9 cellular contexts compared by ENCODE assay signal in genomic region chr5:151202381-151203139, GRCh38. TPM values are rescaled to one million over a fixed set of nuclear protein-coding genes. Genes with fewer than 3 reads are reported as not detected.
DNase-seq lines count a peak whose midpoint lies in the region; ATAC-seq, FAIRE-seq and TF ChIP-seq lines count a peak whose summit lies in the region.
"Had no signal": no experiment of that assay in that cellular context is flagged by ENCODE, and none has a peak within 500 bp of the region (broad histone marks: within the 10 kb centered on the region; RNA-seq: fewer than 3 reads in every experiment).

No MANE protein-coding gene starts in this region.

- no peak overlapping the region for H3K14ac ChIP-seq in trophoblast cell (ENCODE audit: low read length)

- no peak overlapping the region for H2BK12ac ChIP-seq in trophoblast cell (ENCODE audit: low read length)

- intact Hi-C loops in uterus (cut with DNase I; ENCODE audit: low total_unique reads): no loop called here

- POLR2A ChIA-PET in RWPE1 (lab: Yijun Ruan, JAX; ENCODE audit: low non-redundant PET): no interaction called here

- peak; percentile 85 for ATAC-seq in central memory CD8-positive, alpha-beta T cell (replicated peaks; ENCODE audit: extremely low read depth, poor library complexity, severe bottlenecking)
- ATAC-seq in GM18909 (IDR thresholded peaks at IDR 0.05; ENCODE audit: poor library complexity, unreplicated experiment) (no peak), GM18519 (IDR thresholded peaks at IDR 0.05; ENCODE audit: low FRiP score, unreplicated experiment) (no peak)

- FAIRE-seq in GM12892 (lab: Jason Lieb, UNC): peak; percentile 57
- FAIRE-seq: H1 had no signal

- no peak overlapping the region for H3K9ac ChIP-seq in trophoblast cell (ENCODE audit: low read length)

- H2BK5ac ChIP-seq in trophoblast cell (ENCODE audit: low read depth, low read length, poor library complexity): no peak overlapping the region

- WGBS in trophoblast cell (ENCODE audit: extremely low coverage, insufficient coverage, insufficient read length): no CpG with 5 or more reads among the region's 5 CpGs

- H3K36me3 Mint-ChIP-seq in central memory CD8-positive, alpha-beta T cell (ENCODE audit: insufficient read depth): peaks cover 24% of the 10 kb centered on the region

- CTCF ChIA-PET in RWPE1 (lab: Yijun Ruan, JAX): interaction anchor here (0.7 kb wide), 1 partner anchor 605 kb away, joined by 3 read pairs; no protein-coding TSS in a partner anchor

- peaks cover 36% of the 10 kb centered on the region for H3K4me1 Mint-ChIP-seq in central memory CD8-positive, alpha-beta T cell

- H3K4me3 Mint-ChIP-seq in central memory CD8-positive, alpha-beta T cell: peak overlapping the region; percentile 48

- H3K4me3 ChIP-seq in trophoblast cell (ENCODE audit: low read depth, low read length) (no peak overlapping the region), uterus (no peak overlapping the region)

- H2AK5ac ChIP-seq in trophoblast cell (ENCODE audit: low read length): no peak overlapping the region

- H3K27me3 ChIP-seq in trophoblast cell (ENCODE audit: insufficient read depth, low read length): no peaks in the 10 kb centered on the region
- H3K27me3 ChIP-seq in uterus: no peaks in the 10 kb centered on the region

- H3K79me1 ChIP-seq in trophoblast cell (ENCODE audit: low read length): no peaks in the 10 kb centered on the region

- H3K4me1 ChIP-seq in trophoblast cell (ENCODE audit: control insufficient read depth in 1 of 2, insufficient read depth in 2 of 2, low read length in 2 of 2) (peaks cover 5 to 9% of the 10 kb centered on the region in 2 experiments), uterus (no peaks in the 10 kb centered on the region)

- no peaks in the 10 kb centered on the region for H3K36me3 ChIP-seq in trophoblast cell (ENCODE audit: control insufficient read depth in 1 of 2, insufficient read depth in 2 of 2, low read length in 2 of 2)
- no peaks in the 10 kb centered on the region for H3K36me3 ChIP-seq in uterus

- no peak overlapping the region for H4K91ac ChIP-seq in trophoblast cell (ENCODE audit: low read depth, low read length)

- H4K12ac ChIP-seq in trophoblast cell (ENCODE audit: low read depth, low read length): no peak overlapping the region

- no peak for TF ChIP-seq CTCF in RWPE1 (conservative IDR thresholded peaks at IDR 0.05; ENCODE audit: low read depth)
- TF ChIP-seq CTCF in uterus (IDR thresholded peaks at IDR 0.05): no peak

- H2BK120ac ChIP-seq in trophoblast cell (ENCODE audit: insufficient read depth, low read length, poor library complexity): no peak overlapping the region

- H3K4ac ChIP-seq in trophoblast cell (ENCODE audit: low read depth, low read length): no peak overlapping the region

- H3K4me2 ChIP-seq in trophoblast cell (ENCODE audit: low read length): no peak overlapping the region

- no peaks in the 10 kb centered on the region for H3K79me2 ChIP-seq in trophoblast cell (ENCODE audit: control insufficient read depth, insufficient read depth, low read length, poor library complexity)

- TF ChIP-seq POLR2A in GM12892 (IDR thresholded peaks at IDR 0.05; ENCODE audit: low read depth, low read length) (no peak), uterus (IDR thresholded peaks at IDR 0.05) (no peak)

- DNase-seq in GM12892 (ENCODE audit: insufficient read length): no peak
- DNase-seq in RWPE1 (ENCODE audit: low spot score): peak; percentile 93
- DNase-seq in central memory CD8-positive, alpha-beta T cell (ENCODE audit: low spot score in 2 of 2): peak in 1 of 2 donors; percentile 5
- DNase-seq in trophoblast cell: peak; percentile 50 to 70
- DNase-seq in NCI-H510A (lab: John Stamatoyannopoulos, UW): no peak
- DNase-seq in uterus: no peak

- no peaks in the 10 kb centered on the region for H3K9me3 ChIP-seq in trophoblast cell (ENCODE audit: insufficient read depth, low read depth, low read length)
- H3K9me3 ChIP-seq in uterus: no peaks in the 10 kb centered on the region

- no peak overlapping the region for H4K8ac ChIP-seq in trophoblast cell (ENCODE audit: low read depth, low read length)

- H3K23ac ChIP-seq in trophoblast cell (ENCODE audit: low read length): no peak overlapping the region

- peak overlapping the region; percentile 74 for H3K27ac Mint-ChIP-seq in central memory CD8-positive, alpha-beta T cell (ENCODE audit: low read depth)

- no peaks in the 10 kb centered on the region for H3K9me3 Mint-ChIP-seq in central memory CD8-positive, alpha-beta T cell

- no peak overlapping the region for H3K18ac ChIP-seq in trophoblast cell (ENCODE audit: low read length)

- no peaks in the 10 kb centered on the region for H3K27me3 Mint-ChIP-seq in central memory CD8-positive, alpha-beta T cell

- H3K27ac ChIP-seq in RWPE1 (no peak overlapping the region), trophoblast cell (ENCODE audit: low read depth, low read length) (no peak overlapping the region), uterus (no peak overlapping the region)

- H2AFZ ChIP-seq in trophoblast cell (ENCODE audit: insufficient read depth, low read length, poor library complexity): no peak overlapping the region

RNA-seq across cellular contexts. Expression of gene CCDC69, which starts 21.3 kb away (rescaled TPM):
- polyA plus RNA-seq in GM12892 (2012; ENCODE audit: missing spikeins): 41.2 TPM
- 9.9 and 10.2 TPM in 2 replicates for polyA plus RNA-seq in trophoblast cell (2013)
- 10 to 100 TPM; 19.5 to 76.2 (median 40.6) TPM for total RNA-seq in uterus

RNA-seq across cellular contexts. Expression of gene ANXA6, which starts 45.0 kb away (rescaled TPM):
- polyA plus RNA-seq in GM12892 (2012; ENCODE audit: missing spikeins): 349 TPM
- polyA plus RNA-seq in trophoblast cell (2013): 81.4 and 88.5 TPM in 2 replicates
- total RNA-seq in uterus: 100 to 1,000 TPM; 131 to 346 (median 252) TPM

RNA-seq across cellular contexts. Expression of gene GM2A, which starts 50.4 kb away (rescaled TPM):
- 71.5 TPM for polyA plus RNA-seq in GM12892 (2012; ENCODE audit: missing spikeins)
- 103 and 109 TPM in 2 replicates for polyA plus RNA-seq in trophoblast cell (2013)
- 10 to 100 TPM; 14.7 to 33.8 (median 23.8) TPM for total RNA-seq in uterus

Comparison
In these comparisons a context has a peak if more than half of its experiments do, and no peak if none do; other contexts are left out.
1. DNase-seq: peak in RWPE1 (single experiment) and trophoblast cell (2 of 2); none in GM12892 (single experiment), NCI-H510A (single experiment) and uterus (0 of 2).